ENCODE assay signal across 8 cellular contexts in genomic region chr2:101307950-101308431, GRCh38. TPM values are rescaled to one million over a fixed set of nuclear protein-coding genes. Genes with fewer than 3 reads are reported as not detected.
DNase-seq lines count a peak whose midpoint lies in the region; ATAC-seq and TF ChIP-seq lines count a peak whose summit lies in the region.

No MANE protein-coding gene starts in this region.

- CTCF ChIA-PET in activated CD4-positive, alpha-beta memory T cell treated with anti-CD3 and anti-CD28 coated beads, Interleukin-2, amount 10 ng/mL, durations not matched to agents 7 days and 5 days (lab: Charles Lee), result interaction anchor here (1.0 to 2.0 kb wide), 8 partner anchors 19 to 93 kb away, joined by 4 to 30 read pairs (median 6); partner anchors contain the start of gene CNOT11

- peaks cover 0 to 2% (median 0%) of the 10 kb centered on the region in 3 donors for H3K36me3 ChIP-seq in esophagus squamous epithelium

- peak; percentile 15 for DNase-seq in AG10803 (ENCODE audit: low read depth)
- peak; percentile 41 for DNase-seq in activated CD4-positive, alpha-beta memory T cell treated with anti-CD3 and anti-CD28 coated beads, Interleukin-2, amount 10 ng/mL, durations not matched to agents 7 days and 5 days
- DNase-seq in esophagus squamous epithelium (lab: John Stamatoyannopoulos, UW), result no peak
- DNase-seq in neural crest cell (ENCODE audit: low read depth, low spot score), result peak; percentile 14
- no peak for DNase-seq in kidney glomerular epithelial cell (lab: John Stamatoyannopoulos, UW)
- DNase-seq in NCI-H2029 treated with DMSO at 0.1 percent for 48 hours (lab: John Stamatoyannopoulos, UW), result no peak

- no peaks in the 10 kb centered on the region for H3K27me3 Mint-ChIP-seq in activated CD4-positive, alpha-beta memory T cell treated with anti-CD3 and anti-CD28 coated beads, Interleukin-2, amount 10 ng/mL, durations not matched to agents 7 days and 5 days
- H3K27me3 Mint-ChIP-seq in neural crest cell (ENCODE audit: low read depth), result no peaks in the 10 kb centered on the region

- POLR2A ChIA-PET in activated CD4-positive, alpha-beta memory T cell treated with anti-CD3 and anti-CD28 coated beads, Interleukin-2, amount 10 ng/mL, durations not matched to agents 7 days and 5 days (lab: Charles Lee), result interaction anchor here (0.9 to 4.7 kb wide), 21 partner anchors 8 to 391 kb away, joined by 3 to 122 read pairs (median 5); partner anchors contain the start of genes CNOT11, CREG2 and RPL31

- ATAC-seq in GM19395 (IDR thresholded peaks at IDR 0.05; ENCODE audit: unreplicated experiment), result peak; percentile 16
- ATAC-seq in HG03469 (IDR thresholded peaks at IDR 0.05; ENCODE audit: unreplicated experiment), result peak; percentile 3

- H3K9me3 Mint-ChIP-seq in activated CD4-positive, alpha-beta memory T cell treated with anti-CD3 and anti-CD28 coated beads, Interleukin-2, amount 10 ng/mL, durations not matched to agents 7 days and 5 days, result no peaks in the 10 kb centered on the region
- H3K9me3 Mint-ChIP-seq in neural crest cell, result no peaks in the 10 kb centered on the region

- WGBS in esophagus squamous epithelium, 2 donors, result no CpG with 5 or more reads among the region's 57 CpGs

- peak overlapping the region; percentile 100 for H3K4me3 Mint-ChIP-seq in activated CD4-positive, alpha-beta memory T cell treated with anti-CD3 and anti-CD28 coated beads, Interleukin-2, amount 10 ng/mL, durations not matched to agents 7 days and 5 days
- peak overlapping the region; percentile 87 for H3K4me3 Mint-ChIP-seq in neural crest cell

- peak overlapping the region; percentile 88 for H3K4me3 ChIP-seq in AG10803 (ENCODE audit: low read length)
- peak overlapping the region; percentile 73 to 94 (median 82) for H3K4me3 ChIP-seq in esophagus squamous epithelium

- H3K4me1 Mint-ChIP-seq in activated CD4-positive, alpha-beta memory T cell treated with anti-CD3 and anti-CD28 coated beads, Interleukin-2, amount 10 ng/mL, durations not matched to agents 7 days and 5 days, result peaks cover 73% of the 10 kb centered on the region
- peaks cover 36% of the 10 kb centered on the region for H3K4me1 Mint-ChIP-seq in neural crest cell

- H3K4me1 ChIP-seq in esophagus squamous epithelium, result peaks cover 30 to 76% (median 46%) of the 10 kb centered on the region in 3 donors

- intact Hi-C loops in esophagus squamous epithelium (cut with DNase I), result loop anchor here (10.0 kb wide), 1 partner anchor 53 kb away; the partner anchor contains the start of gene CNOT11

- peak overlapping the region; percentile 93 to 99 (median 96) for H3K27ac ChIP-seq in esophagus squamous epithelium

- TF ChIP-seq CTCF in AG10803 (conservative IDR thresholded peaks at IDR 0.05; ENCODE audit: low read length) (no peak), esophagus squamous epithelium (IDR thresholded peaks at IDR 0.05) (no peak), neural crest cell (conservative IDR thresholded peaks at IDR 0.05) (peak; percentile 22)

- no peak for TF ChIP-seq POLR2A in esophagus squamous epithelium (IDR thresholded peaks at IDR 0.05)

- peaks cover 41% of the 10 kb centered on the region for H3K36me3 Mint-ChIP-seq in activated CD4-positive, alpha-beta memory T cell treated with anti-CD3 and anti-CD28 coated beads, Interleukin-2, amount 10 ng/mL, durations not matched to agents 7 days and 5 days (ENCODE audit: low read depth)
- peaks cover 7% of the 10 kb centered on the region for H3K36me3 Mint-ChIP-seq in neural crest cell (ENCODE audit: low read depth)

- H3K27me3 ChIP-seq in esophagus squamous epithelium, result no peaks in the 10 kb centered on the region

- H3K27ac Mint-ChIP-seq in activated CD4-positive, alpha-beta memory T cell treated with anti-CD3 and anti-CD28 coated beads, Interleukin-2, amount 10 ng/mL, durations not matched to agents 7 days and 5 days, result peak overlapping the region; percentile 97
- H3K27ac Mint-ChIP-seq in neural crest cell (ENCODE audit: unreplicated experiment), result no peak overlapping the region

- H3K9me3 ChIP-seq in esophagus squamous epithelium, result no peaks in the 10 kb centered on the region

RNA-seq across cellular contexts. Expression of gene RNF149, which starts 0.5 kb away (rescaled TPM):
- 100 to 1,000 TPM; 115 to 116 TPM for total RNA-seq in activated CD4-positive, alpha-beta memory T cell treated with anti-CD3 and anti-CD28 coated beads, Interleukin-2, amount 10 ng/mL, durations not matched to agents 7 days and 5 days
- total RNA-seq in esophagus squamous epithelium, result 100 to 1,000 TPM in 3 of 4 donors, 10 to 100 TPM in 1; 80.3 to 117 (median 110) TPM
- 27.2 and 27.4 TPM in 2 replicates for total RNA-seq in neural crest cell

RNA-seq across cellular contexts. Expression of gene CNOT11, which starts 55.3 kb away (rescaled TPM):
- 10 to 100 TPM; 60.3 to 65.9 TPM for total RNA-seq in activated CD4-positive, alpha-beta memory T cell treated with anti-CD3 and anti-CD28 coated beads, Interleukin-2, amount 10 ng/mL, durations not matched to agents 7 days and 5 days
- total RNA-seq in esophagus squamous epithelium (10 to 100 TPM; 28.0 to 53.2 (median 41.8) TPM), neural crest cell (48.2 and 50.4 TPM in 2 replicates)

Comparison
In these comparisons a context has a peak if more than half of its experiments do, and no peak if none do; other contexts are left out.
1. DNase-seq: peak in AG10803 (single experiment), activated CD4-positive, alpha-beta memory T cell treated with anti-CD3 and anti-CD28 coated beads, Interleukin-2, amount 10 ng/mL, durations not matched to agents 7 days and 5 days (single experiment) and neural crest cell (single experiment); none in esophagus squamous epithelium (single experiment), kidney glomerular epithelial cell (single experiment) and NCI-H2029 treated with DMSO at 0.1 percent for 48 hours (single experiment).